In the genomic region with DNA sequence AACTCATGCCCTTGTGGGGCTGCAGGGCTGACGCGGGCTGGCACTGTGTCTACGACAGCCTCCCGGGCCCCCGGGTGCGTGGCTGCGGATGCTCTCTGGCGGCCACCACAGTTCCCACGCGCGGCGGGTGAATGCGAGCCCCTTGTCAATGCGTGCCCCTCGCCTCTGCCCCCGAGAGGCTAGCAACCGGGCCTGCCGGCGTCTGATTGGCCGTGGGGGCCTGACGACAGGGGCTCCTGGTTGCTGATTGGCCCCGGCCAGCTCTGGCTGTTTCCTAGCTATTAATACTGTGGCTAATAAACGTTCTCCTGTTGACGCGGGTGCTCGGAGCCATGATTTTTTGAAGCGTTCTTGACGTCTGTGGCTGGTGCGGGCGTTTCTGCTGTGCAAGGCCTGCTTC, we compare ENCODE assay signal across 1 cellular context.
TF ChIP-seq lines count a peak whose summit lies in the region.

No MANE protein-coding gene starts in this region.

TF ChIP-seq in HepG2, 621 proteins besides CTCF, POLR2A, EP300 and RAD21 (continued from another document):
- TF ChIP-seq, protein P1, sequence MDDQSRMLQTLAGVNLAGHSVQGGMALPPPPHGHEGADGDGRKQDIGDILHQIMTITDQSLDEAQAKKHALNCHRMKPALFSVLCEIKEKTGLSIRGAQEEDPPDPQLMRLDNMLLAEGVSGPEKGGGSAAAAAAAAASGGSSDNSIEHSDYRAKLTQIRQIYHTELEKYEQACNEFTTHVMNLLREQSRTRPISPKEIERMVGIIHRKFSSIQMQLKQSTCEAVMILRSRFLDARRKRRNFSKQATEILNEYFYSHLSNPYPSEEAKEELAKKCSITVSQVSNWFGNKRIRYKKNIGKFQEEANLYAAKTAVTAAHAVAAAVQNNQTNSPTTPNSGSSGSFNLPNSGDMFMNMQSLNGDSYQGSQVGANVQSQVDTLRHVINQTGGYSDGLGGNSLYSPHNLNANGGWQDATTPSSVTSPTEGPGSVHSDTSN (CRISPR knock-in tag; IDR thresholded peaks at IDR 0.05; ENCODE audit: borderline replicate concordance): no peak
- TF ChIP-seq ZNF530 (CRISPR knock-in tag; IDR thresholded peaks at IDR 0.05; ENCODE audit: low read depth) (no peak), MTA1 (CRISPR knock-in tag; IDR thresholded peaks at IDR 0.05; ENCODE audit: borderline replicate concordance) (no peak), KDM6A (CRISPR knock-in tag; IDR thresholded peaks at IDR 0.05; ENCODE audit: low read depth) (no peak)
- TF ChIP-seq, protein P2, sequence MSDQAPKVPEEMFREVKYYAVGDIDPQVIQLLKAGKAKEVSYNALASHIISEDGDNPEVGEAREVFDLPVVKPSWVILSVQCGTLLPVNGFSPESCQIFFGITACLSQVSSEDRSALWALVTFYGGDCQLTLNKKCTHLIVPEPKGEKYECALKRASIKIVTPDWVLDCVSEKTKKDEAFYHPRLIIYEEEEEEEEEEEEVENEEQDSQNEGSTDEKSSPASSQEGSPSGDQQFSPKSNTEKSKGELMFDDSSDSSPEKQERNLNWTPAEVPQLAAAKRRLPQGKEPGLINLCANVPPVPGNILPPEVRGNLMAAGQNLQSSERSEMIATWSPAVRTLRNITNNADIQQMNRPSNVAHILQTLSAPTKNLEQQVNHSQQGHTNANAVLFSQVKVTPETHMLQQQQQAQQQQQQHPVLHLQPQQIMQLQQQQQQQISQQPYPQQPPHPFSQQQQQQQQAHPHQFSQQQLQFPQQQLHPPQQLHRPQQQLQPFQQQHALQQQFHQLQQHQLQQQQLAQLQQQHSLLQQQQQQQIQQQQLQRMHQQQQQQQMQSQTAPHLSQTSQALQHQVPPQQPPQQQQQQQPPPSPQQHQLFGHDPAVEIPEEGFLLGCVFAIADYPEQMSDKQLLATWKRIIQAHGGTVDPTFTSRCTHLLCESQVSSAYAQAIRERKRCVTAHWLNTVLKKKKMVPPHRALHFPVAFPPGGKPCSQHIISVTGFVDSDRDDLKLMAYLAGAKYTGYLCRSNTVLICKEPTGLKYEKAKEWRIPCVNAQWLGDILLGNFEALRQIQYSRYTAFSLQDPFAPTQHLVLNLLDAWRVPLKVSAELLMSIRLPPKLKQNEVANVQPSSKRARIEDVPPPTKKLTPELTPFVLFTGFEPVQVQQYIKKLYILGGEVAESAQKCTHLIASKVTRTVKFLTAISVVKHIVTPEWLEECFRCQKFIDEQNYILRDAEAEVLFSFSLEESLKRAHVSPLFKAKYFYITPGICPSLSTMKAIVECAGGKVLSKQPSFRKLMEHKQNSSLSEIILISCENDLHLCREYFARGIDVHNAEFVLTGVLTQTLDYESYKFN (CRISPR knock-in tag; conservative IDR thresholded peaks at IDR 0.05): no peak
